2 cellular contexts compared by ENCODE assay signal in the genomic region with DNA sequence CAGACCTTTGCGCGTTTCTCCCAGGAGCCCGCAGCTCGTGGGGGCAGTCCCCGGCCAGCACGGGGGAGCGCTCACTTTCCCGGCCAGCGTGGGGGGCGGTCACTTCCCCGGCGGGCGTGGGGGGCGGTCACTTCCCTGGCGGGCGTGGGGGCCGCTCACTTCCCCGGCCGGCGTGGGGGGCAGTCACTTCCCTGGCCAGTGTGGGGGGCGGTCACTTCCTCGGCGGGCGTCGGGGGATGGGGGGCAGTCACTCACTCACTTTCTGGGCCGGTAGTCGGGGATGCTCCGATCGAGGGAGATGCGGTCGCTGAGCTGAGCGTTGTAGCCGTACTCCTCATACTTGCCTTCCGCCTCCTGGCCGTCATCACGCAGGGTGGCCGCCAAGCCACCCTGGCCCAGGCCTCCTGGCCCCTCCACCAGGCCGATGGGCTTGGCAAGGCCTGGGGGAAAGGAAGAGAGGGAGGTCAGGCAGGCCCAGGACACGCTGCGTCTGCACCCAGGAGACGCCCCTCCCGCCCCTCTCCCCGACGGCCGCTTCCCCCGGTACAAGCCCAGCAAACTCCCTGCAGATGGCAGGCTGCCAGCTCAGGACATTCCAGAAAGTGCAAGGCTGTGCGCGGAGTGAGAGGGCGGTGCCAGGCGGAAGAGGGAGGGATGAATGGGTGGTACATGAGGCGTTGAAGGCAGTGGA.
TF ChIP-seq lines count a peak whose summit lies in the region.

No MANE protein-coding gene starts in this region.

TF ChIP-seq in A549, 52 proteins besides CTCF, POLR2A, EP300 and RAD21:
- TF ChIP-seq HDAC2 (IDR thresholded peaks at IDR 0.05): no peak
- TF ChIP-seq KDM5A (IDR thresholded peaks at IDR 0.05): no peak
- no peak for TF ChIP-seq NR3C1 (IDR thresholded peaks at IDR 0.05)
- TF ChIP-seq JUNB (IDR thresholded peaks at IDR 0.05): no peak
- TF ChIP-seq JUN (IDR thresholded peaks at IDR 0.05): no peak
- TF ChIP-seq RCOR1 (IDR thresholded peaks at IDR 0.05; ENCODE audit: low read depth, low read length): no peak
- TF ChIP-seq, protein P1, sequence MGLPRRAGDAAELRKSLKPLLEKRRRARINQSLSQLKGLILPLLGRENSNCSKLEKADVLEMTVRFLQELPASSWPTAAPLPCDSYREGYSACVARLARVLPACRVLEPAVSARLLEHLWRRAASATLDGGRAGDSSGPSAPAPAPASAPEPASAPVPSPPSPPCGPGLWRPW (IDR thresholded peaks at IDR 0.05): no peak
- no peak for TF ChIP-seq NFE2L2 (conservative IDR thresholded peaks at IDR 0.05; ENCODE audit: low read length)
- TF ChIP-seq CHD2 (IDR thresholded peaks at IDR 0.05; ENCODE audit: low read length, partially characterized antibody): no peak
- TF ChIP-seq, protein P2, sequence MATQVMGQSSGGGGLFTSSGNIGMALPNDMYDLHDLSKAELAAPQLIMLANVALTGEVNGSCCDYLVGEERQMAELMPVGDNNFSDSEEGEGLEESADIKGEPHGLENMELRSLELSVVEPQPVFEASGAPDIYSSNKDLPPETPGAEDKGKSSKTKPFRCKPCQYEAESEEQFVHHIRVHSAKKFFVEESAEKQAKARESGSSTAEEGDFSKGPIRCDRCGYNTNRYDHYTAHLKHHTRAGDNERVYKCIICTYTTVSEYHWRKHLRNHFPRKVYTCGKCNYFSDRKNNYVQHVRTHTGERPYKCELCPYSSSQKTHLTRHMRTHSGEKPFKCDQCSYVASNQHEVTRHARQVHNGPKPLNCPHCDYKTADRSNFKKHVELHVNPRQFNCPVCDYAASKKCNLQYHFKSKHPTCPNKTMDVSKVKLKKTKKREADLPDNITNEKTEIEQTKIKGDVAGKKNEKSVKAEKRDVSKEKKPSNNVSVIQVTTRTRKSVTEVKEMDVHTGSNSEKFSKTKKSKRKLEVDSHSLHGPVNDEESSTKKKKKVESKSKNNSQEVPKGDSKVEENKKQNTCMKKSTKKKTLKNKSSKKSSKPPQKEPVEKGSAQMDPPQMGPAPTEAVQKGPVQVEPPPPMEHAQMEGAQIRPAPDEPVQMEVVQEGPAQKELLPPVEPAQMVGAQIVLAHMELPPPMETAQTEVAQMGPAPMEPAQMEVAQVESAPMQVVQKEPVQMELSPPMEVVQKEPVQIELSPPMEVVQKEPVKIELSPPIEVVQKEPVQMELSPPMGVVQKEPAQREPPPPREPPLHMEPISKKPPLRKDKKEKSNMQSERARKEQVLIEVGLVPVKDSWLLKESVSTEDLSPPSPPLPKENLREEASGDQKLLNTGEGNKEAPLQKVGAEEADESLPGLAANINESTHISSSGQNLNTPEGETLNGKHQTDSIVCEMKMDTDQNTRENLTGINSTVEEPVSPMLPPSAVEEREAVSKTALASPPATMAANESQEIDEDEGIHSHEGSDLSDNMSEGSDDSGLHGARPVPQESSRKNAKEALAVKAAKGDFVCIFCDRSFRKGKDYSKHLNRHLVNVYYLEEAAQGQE (IDR thresholded peaks at IDR 0.05): no peak
- no peak for TF ChIP-seq GATA3 (IDR thresholded peaks at IDR 0.05; ENCODE audit: borderline replicate concordance)
- TF ChIP-seq HOXB13 (CRISPR knock-in tag; IDR thresholded peaks at IDR 0.05; ENCODE audit: low read depth): no peak
- TF ChIP-seq HOXA7 (CRISPR knock-in tag; IDR thresholded peaks at IDR 0.05): no peak
- TF ChIP-seq ESRRA (IDR thresholded peaks at IDR 0.05; ENCODE audit: borderline replicate concordance, low read length): no peak
- no peak for TF ChIP-seq HOXB5 (CRISPR knock-in tag; IDR thresholded peaks at IDR 0.05)
- no peak for TF ChIP-seq CHD4 (IDR thresholded peaks at IDR 0.05; ENCODE audit: borderline replicate concordance)
- TF ChIP-seq MAFK (IDR thresholded peaks at IDR 0.05; ENCODE audit: partially characterized antibody): no peak
- no peak for TF ChIP-seq FOXS1 (CRISPR knock-in tag; IDR thresholded peaks at IDR 0.05)
- no peak for TF ChIP-seq BHLHE40 (IDR thresholded peaks at IDR 0.05; ENCODE audit: low read depth, low read length)

TF ChIP-seq in IMR-90, 13 proteins besides CTCF, POLR2A, EP300 and RAD21:
- TF ChIP-seq MXI1 (IDR thresholded peaks at IDR 0.05; ENCODE audit: borderline replicate concordance, low read depth, low read length): no peak
- no peak for TF ChIP-seq RCOR1 (IDR thresholded peaks at IDR 0.05; ENCODE audit: insufficient replicate concordance, low read length)
- TF ChIP-seq BHLHE40 (IDR thresholded peaks at IDR 0.05; ENCODE audit: low read depth, low read length): no peak
- TF ChIP-seq, protein P3, sequence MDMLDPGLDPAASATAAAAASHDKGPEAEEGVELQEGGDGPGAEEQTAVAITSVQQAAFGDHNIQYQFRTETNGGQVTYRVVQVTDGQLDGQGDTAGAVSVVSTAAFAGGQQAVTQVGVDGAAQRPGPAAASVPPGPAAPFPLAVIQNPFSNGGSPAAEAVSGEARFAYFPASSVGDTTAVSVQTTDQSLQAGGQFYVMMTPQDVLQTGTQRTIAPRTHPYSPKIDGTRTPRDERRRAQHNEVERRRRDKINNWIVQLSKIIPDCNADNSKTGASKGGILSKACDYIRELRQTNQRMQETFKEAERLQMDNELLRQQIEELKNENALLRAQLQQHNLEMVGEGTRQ (IDR thresholded peaks at IDR 0.05; ENCODE audit: low read depth, low read length): no peak
- no peak for TF ChIP-seq NFE2L2 (IDR thresholded peaks at IDR 0.05; ENCODE audit: low read depth, low read length)
- no peak for TF ChIP-seq SMC3 (IDR thresholded peaks at IDR 0.05; ENCODE audit: low read depth, low read length)
- no peak for TF ChIP-seq CHD1 (IDR thresholded peaks at IDR 0.05; ENCODE audit: low read depth, low read length)
- TF ChIP-seq RFX5 (IDR thresholded peaks at IDR 0.05; ENCODE audit: low read depth, low read length): no peak
- no peak for TF ChIP-seq MAZ (IDR thresholded peaks at IDR 0.05; ENCODE audit: borderline replicate concordance, low read depth, low read length)
- TF ChIP-seq, protein P4, sequence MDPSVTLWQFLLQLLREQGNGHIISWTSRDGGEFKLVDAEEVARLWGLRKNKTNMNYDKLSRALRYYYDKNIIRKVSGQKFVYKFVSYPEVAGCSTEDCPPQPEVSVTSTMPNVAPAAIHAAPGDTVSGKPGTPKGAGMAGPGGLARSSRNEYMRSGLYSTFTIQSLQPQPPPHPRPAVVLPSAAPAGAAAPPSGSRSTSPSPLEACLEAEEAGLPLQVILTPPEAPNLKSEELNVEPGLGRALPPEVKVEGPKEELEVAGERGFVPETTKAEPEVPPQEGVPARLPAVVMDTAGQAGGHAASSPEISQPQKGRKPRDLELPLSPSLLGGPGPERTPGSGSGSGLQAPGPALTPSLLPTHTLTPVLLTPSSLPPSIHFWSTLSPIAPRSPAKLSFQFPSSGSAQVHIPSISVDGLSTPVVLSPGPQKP (IDR thresholded peaks at IDR 0.05; ENCODE audit: borderline replicate concordance, low read depth, low read length): no peak
- no peak for TF ChIP-seq FOS (IDR thresholded peaks at IDR 0.05; ENCODE audit: low read depth, low read length)
- no peak for TF ChIP-seq MAFK (IDR thresholded peaks at IDR 0.05; ENCODE audit: low read depth, low read length)
- no peak for TF ChIP-seq CEBPB (IDR thresholded peaks at IDR 0.05; ENCODE audit: low read depth, low read length)
